8 cellular contexts compared by ENCODE assay signal in the genomic region with DNA sequence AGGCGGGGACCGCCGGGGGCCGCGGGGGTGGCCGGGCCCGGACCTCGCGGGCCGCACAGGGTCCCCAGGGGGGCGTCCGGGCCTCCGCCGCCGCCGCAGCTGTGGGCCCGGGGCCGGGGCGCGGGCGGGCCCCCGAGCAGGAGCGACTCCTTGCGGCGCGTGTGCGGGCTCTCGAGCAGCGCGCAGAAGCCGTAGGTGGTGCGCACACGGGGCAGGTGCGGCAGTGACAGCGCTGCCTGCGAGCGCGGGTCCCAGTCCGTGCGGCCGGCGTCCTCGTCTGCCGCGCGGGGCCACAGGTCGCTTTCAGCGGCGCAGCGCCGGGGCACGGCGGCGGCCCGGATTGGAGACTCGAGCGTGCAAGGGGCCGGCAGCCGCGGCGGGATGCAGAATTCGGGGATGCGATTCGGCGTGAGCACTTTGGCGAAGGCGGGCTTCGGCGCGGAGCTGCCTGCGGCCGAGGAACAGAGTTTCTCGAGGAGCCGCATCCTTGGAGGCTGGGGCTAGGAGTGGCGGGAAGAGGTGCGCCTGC. TPM values are rescaled to one million over a fixed set of nuclear protein-coding genes. Genes with fewer than 3 reads are reported as not detected.
A peak's percentile ranks its signal among the peaks of the same experiment; 100 is the strongest.
DNase-seq lines count a peak whose midpoint lies in the region; ATAC-seq and TF ChIP-seq lines count a peak whose summit lies in the region.

No MANE protein-coding gene starts in this region.

- no peak overlapping the region for H3K4me2 ChIP-seq in Karpas-422 (ENCODE audit: low read depth, low read length, poor library complexity, severe bottlenecking)

- DNase-seq in activated CD4-positive, alpha-beta T cell treated with anti-CD3 and anti-CD28 coated beads, Interleukin-2, amount 10 ng/mL, durations not matched to agents 7 days and 5 days: no peak
- DNase-seq in activated CD4-positive, alpha-beta T cell treated with anti-CD3 and anti-CD28 coated beads, Interleukin-2, amount 50 U/mL, for 4 hours: no peak
- DNase-seq in breast epithelium (ENCODE audit: low spot score in 2 of 2) (no peak), left lung (peak in 1 of 2 donors; percentile 83), tibial nerve (ENCODE audit: low spot score in 2 of 2) (no peak), Karpas-422 (no peak)

- peaks cover 74% of the 10 kb centered on the region for H3K27me3 Mint-ChIP-seq in activated CD4-positive, alpha-beta T cell treated with anti-CD3 and anti-CD28 coated beads, Interleukin-2, amount 10 ng/mL, durations not matched to agents 7 days and 5 days

- H3K4me1 Mint-ChIP-seq in activated CD4-positive, alpha-beta T cell treated with anti-CD3 and anti-CD28 coated beads, Interleukin-2, amount 10 ng/mL, durations not matched to agents 7 days and 5 days: peaks cover 14% of the 10 kb centered on the region

- no peaks in the 10 kb centered on the region for H3K79me2 ChIP-seq in Karpas-422 (ENCODE audit: low read length)

- H3K36me3 Mint-ChIP-seq in activated CD4-positive, alpha-beta T cell treated with anti-CD3 and anti-CD28 coated beads, Interleukin-2, amount 10 ng/mL, durations not matched to agents 7 days and 5 days (ENCODE audit: low read depth): no peaks in the 10 kb centered on the region

- no peak overlapping the region for H3K9ac ChIP-seq in Karpas-422 (ENCODE audit: low read length)

- H3K4me1 ChIP-seq in breast epithelium: peaks cover 0 to 4% of the 10 kb centered on the region in 2 donors
- peaks cover 3 to 23% of the 10 kb centered on the region in 2 donors for H3K4me1 ChIP-seq in left lung
- H3K4me1 ChIP-seq in tibial nerve: peaks cover 0 to 20% (median 5%) of the 10 kb centered on the region in 4 donors
- H3K4me1 ChIP-seq in Karpas-422 (ENCODE audit: low read length): no peaks in the 10 kb centered on the region

- H3K36me3 ChIP-seq in breast epithelium: no peaks in the 10 kb centered on the region
- no peaks in the 10 kb centered on the region for H3K36me3 ChIP-seq in left lung
- H3K36me3 ChIP-seq in tibial nerve: no peaks in the 10 kb centered on the region
- H3K36me3 ChIP-seq in Karpas-422 (ENCODE audit: insufficient read depth, low read length): no peaks in the 10 kb centered on the region

- no peaks in the 10 kb centered on the region for H3K9me3 Mint-ChIP-seq in activated CD4-positive, alpha-beta T cell treated with anti-CD3 and anti-CD28 coated beads, Interleukin-2, amount 10 ng/mL, durations not matched to agents 7 days and 5 days

- no peaks in the 10 kb centered on the region for H4K20me1 ChIP-seq in Karpas-422 (ENCODE audit: insufficient read depth, low read depth, low read length)

- H3K27me3 ChIP-seq in breast epithelium (peaks cover 0 to 39% of the 10 kb centered on the region in 2 donors), left lung (peaks cover 43 to 73% of the 10 kb centered on the region in 2 donors), tibial nerve (peaks cover 0 to 72% of the 10 kb centered on the region in 2 donors), Karpas-422 (ENCODE audit: low read length) (no peaks in the 10 kb centered on the region)

- intact Hi-C loops in breast epithelium (cut with DNase I; ENCODE audit: low total_unique reads) (no loop called here), left lung (cut with DNase I) (no loop called here)

- WGBS in tibial nerve, 2 donors: 2% methylated on average over 38 to 51 of the region's 76 CpGs

- CTCF ChIA-PET in activated CD4-positive, alpha-beta T cell treated with anti-CD3 and anti-CD28 coated beads, Interleukin-2, amount 10 ng/mL, durations not matched to agents 7 days and 5 days (lab: Charles Lee): interaction anchor here (1.5 kb wide), 1 partner anchor 10 kb away, joined by 5 read pairs; no protein-coding TSS in a partner anchor

- H3K27ac ChIP-seq in breast epithelium (peak overlapping the region in 1 of 2 donors; percentile 53), left lung (peak overlapping the region; percentile 13 to 59), tibial nerve (peak overlapping the region in 1 of 4 donors; percentile 32), Karpas-422 (ENCODE audit: low read length) (no peak overlapping the region)

- TF ChIP-seq POLR2A in breast epithelium (IDR thresholded peaks at IDR 0.05) (no peak), tibial nerve (IDR thresholded peaks at IDR 0.05) (no peak)

- no peaks in the 10 kb centered on the region for H3K9me2 ChIP-seq in Karpas-422 (replicated peaks; ENCODE audit: insufficient read depth, low read length)

- POLR2A ChIA-PET in activated CD4-positive, alpha-beta T cell treated with anti-CD3 and anti-CD28 coated beads, Interleukin-2, amount 10 ng/mL, durations not matched to agents 7 days and 5 days (lab: Charles Lee): no interaction called here

- peak overlapping the region; percentile 64 for H3K4me3 Mint-ChIP-seq in activated CD4-positive, alpha-beta T cell treated with anti-CD3 and anti-CD28 coated beads, Interleukin-2, amount 10 ng/mL, durations not matched to agents 7 days and 5 days

- no peak for TF ChIP-seq CTCF in breast epithelium (IDR thresholded peaks at IDR 0.05)
- TF ChIP-seq CTCF in left lung (IDR thresholded peaks at IDR 0.05): no peak
- TF ChIP-seq CTCF in tibial nerve (IDR thresholded peaks at IDR 0.05): no peak

- ATAC-seq in left lung (peak; percentile 57), GM19324 (IDR thresholded peaks at IDR 0.05; ENCODE audit: low FRiP score, unreplicated experiment) (no peak), HG02642 (IDR thresholded peaks at IDR 0.05; ENCODE audit: poor library complexity, unreplicated experiment) (no peak)

- H3K4me3 ChIP-seq in breast epithelium: peak overlapping the region; percentile 44 to 69 (median 47)
- H3K4me3 ChIP-seq in left lung: peak overlapping the region; percentile 27 to 48
- peak overlapping the region; percentile 11 to 53 (median 14) for H3K4me3 ChIP-seq in tibial nerve
- H3K4me3 ChIP-seq in Karpas-422 (ENCODE audit: low read length): no peak overlapping the region

- no peak for TF ChIP-seq EP300 in tibial nerve (IDR thresholded peaks at IDR 0.05)

- H2AFZ ChIP-seq in Karpas-422 (ENCODE audit: low read length): no peak overlapping the region

- H3K27ac Mint-ChIP-seq in activated CD4-positive, alpha-beta T cell treated with anti-CD3 and anti-CD28 coated beads, Interleukin-2, amount 10 ng/mL, durations not matched to agents 7 days and 5 days: no peak overlapping the region

- H3K9me3 ChIP-seq in breast epithelium: no peaks in the 10 kb centered on the region
- H3K9me3 ChIP-seq in left lung: no peaks in the 10 kb centered on the region
- no peaks in the 10 kb centered on the region for H3K9me3 ChIP-seq in tibial nerve
- H3K9me3 ChIP-seq in Karpas-422 (ENCODE audit: low read length): no peaks in the 10 kb centered on the region

RNA-seq across cellular contexts. Expression of a gene that starts 0.5 kb away (rescaled TPM):
- total RNA-seq in activated CD4-positive, alpha-beta T cell treated with anti-CD3 and anti-CD28 coated beads, Interleukin-2, amount 10 ng/mL, durations not matched to agents 7 days and 5 days: not detected
- total RNA-seq in breast epithelium (1 to 10 TPM in 1 of 3 donors, under 1 TPM in 2; 0.96 to 2.5 (median 0.98) TPM), left lung (1 to 10 TPM; 2.4 to 4.2 TPM), tibial nerve (1 to 10 TPM; 1.8 to 5.5 (median 3.0) TPM)
- total RNA-seq in Karpas-422 (2014; rRNA removed; shearing (Covaris generic); ENCODE audit: low replicate concordance): not detected in 2 replicates
